ENCODE assay signal across 11 cellular contexts in the genomic region with DNA sequence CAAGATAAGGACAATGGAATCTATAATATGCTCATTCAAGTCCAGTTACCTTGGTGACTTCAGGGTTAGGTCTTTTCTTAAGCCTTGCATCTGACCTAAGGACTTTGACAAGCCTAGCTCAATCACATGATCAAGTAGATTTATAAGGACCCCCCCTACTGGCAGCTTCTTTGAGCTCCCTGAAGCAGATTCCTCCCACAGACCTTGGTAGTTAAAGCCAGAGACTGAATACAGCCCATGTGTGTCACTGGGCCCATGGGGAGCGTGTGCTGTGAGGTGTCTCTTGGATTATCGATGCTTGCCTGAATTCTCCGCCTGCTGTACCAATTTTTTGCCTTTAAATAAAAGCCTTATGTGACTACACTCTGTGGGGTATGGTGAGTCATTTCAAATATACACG.
DNase-seq lines count a peak whose midpoint lies in the region; ATAC-seq and TF ChIP-seq lines count a peak whose summit lies in the region.
"Had no signal": no experiment of that assay in that cellular context is flagged by ENCODE, and none has a peak within 500 bp of the region (broad histone marks: within the 10 kb centered on the region; RNA-seq: fewer than 3 reads in every experiment).

No MANE protein-coding gene starts in this region.

- DNase-seq in Daoy (ENCODE audit: low read depth): peak; percentile 23
- DNase-seq in NCI-H69 (lab: John Stamatoyannopoulos, UW): peak; percentile 95
- no peak for DNase-seq in epithelial cell of proximal tubule (ENCODE audit: low read depth)
- DNase-seq in 8988T: no peak
- DNase-seq in NCI-H1092 treated with DMSO at 0.1 percent for 48 hours (lab: John Stamatoyannopoulos, UW): no peak
- DNase-seq in activated gamma-delta T cell (lab: John Stamatoyannopoulos, UW): no peak
- DNase-seq: activated naive CD8-positive, alpha-beta T cell treated with anti-CD3 and anti-CD28 coated beads, Interleukin-2, amount 50 U/mL, for 24 hours; effector memory CD4-positive, alpha-beta T cell; GDM1 had no signal

- TF ChIP-seq CTCF in epithelial cell of proximal tubule (conservative IDR thresholded peaks at IDR 0.05; ENCODE audit: low read depth, low read length): peak; percentile 28

- no peak overlapping the region for H3K4me3 ChIP-seq in epithelial cell of proximal tubule (ENCODE audit: low read depth, low read length)

- peak; percentile 52 for ATAC-seq in GM18907 (IDR thresholded peaks at IDR 0.05; ENCODE audit: unreplicated experiment)
- ATAC-seq: activated naive CD8-positive, alpha-beta T cell treated with anti-CD3 and anti-CD28 coated beads, Interleukin-2, amount 50 U/mL, for 24 hours; sciatic nerve had no signal

Comparison
In these comparisons a context has a peak if more than half of its experiments do, and no peak if none do; other contexts are left out.
1. DNase-seq: peak in Daoy (single experiment) and NCI-H69 (single experiment); none in epithelial cell of proximal tubule (single experiment), 8988T (single experiment), NCI-H1092 treated with DMSO at 0.1 percent for 48 hours (single experiment) and activated gamma-delta T cell (single experiment).